8 cellular contexts compared by ENCODE assay signal in genomic region chrX:48573690-48574269, GRCh38. TPM values are rescaled to one million over a fixed set of nuclear protein-coding genes. Genes with fewer than 3 reads are reported as not detected.
DNase-seq lines count a peak whose midpoint lies in the region; ATAC-seq, FAIRE-seq and TF ChIP-seq lines count a peak whose summit lies in the region.

No MANE protein-coding gene starts in this region.

- peaks cover 39% of the 10 kb centered on the region for H3K4me1 Mint-ChIP-seq in activated CD4-positive, alpha-beta memory T cell treated with anti-CD3 and anti-CD28 coated beads, Interleukin-2, amount 10 ng/mL, durations not matched to agents 7 days and 5 days

- WGBS in neuronal stem cell (ENCODE audit: extremely low coverage in 2 of 2, insufficient read length in 2 of 2, insufficient replicate concordance in 1 of 2), 2 donors, result no CpG with 5 or more reads among the region's 19 CpGs

- peaks cover 3% of the 10 kb centered on the region for H3K79me1 ChIP-seq in neuronal stem cell (ENCODE audit: low read depth, low read length)

- H3K18ac ChIP-seq in neuronal stem cell (ENCODE audit: low read length), result no peak overlapping the region

- DNase-seq in NCI-H1436 treated with DMSO at 0.1 percent for 48 hours (lab: John Stamatoyannopoulos, UW) (peak; percentile 48), fibroblast of mammary gland (ENCODE audit: low read depth) (no peak), neuronal stem cell (ENCODE audit: low spot score) (peak; percentile 1), urothelium cell line (ENCODE audit: low spot score) (no peak)
- no peak for DNase-seq in activated CD4-positive, alpha-beta memory T cell treated with anti-CD3 and anti-CD28 coated beads, Interleukin-2, amount 10 ng/mL, durations not matched to agents 7 days and 5 days

- H3K27ac ChIP-seq in neuronal stem cell (replicated peaks; ENCODE audit: low read length), result peak overlapping the region; percentile 35

- peak overlapping the region; percentile 99 for H3K27ac Mint-ChIP-seq in activated CD4-positive, alpha-beta memory T cell treated with anti-CD3 and anti-CD28 coated beads, Interleukin-2, amount 10 ng/mL, durations not matched to agents 7 days and 5 days

- FAIRE-seq in urothelium cell line (lab: Jason Lieb, UNC), result no peak

- no peak overlapping the region for H3K14ac ChIP-seq in neuronal stem cell (ENCODE audit: low read length)

- H3K27me3 Mint-ChIP-seq in activated CD4-positive, alpha-beta memory T cell treated with anti-CD3 and anti-CD28 coated beads, Interleukin-2, amount 10 ng/mL, durations not matched to agents 7 days and 5 days, result no peaks in the 10 kb centered on the region

- H3K4me3 Mint-ChIP-seq in activated CD4-positive, alpha-beta memory T cell treated with anti-CD3 and anti-CD28 coated beads, Interleukin-2, amount 10 ng/mL, durations not matched to agents 7 days and 5 days, result peak overlapping the region; percentile 98

- H2BK120ac ChIP-seq in neuronal stem cell (ENCODE audit: low read depth, low read length), result no peak overlapping the region

- no peak overlapping the region for H3K4ac ChIP-seq in neuronal stem cell (ENCODE audit: low read length)

- CTCF ChIA-PET in activated CD4-positive, alpha-beta memory T cell treated with anti-CD3 and anti-CD28 coated beads, Interleukin-2, amount 10 ng/mL, durations not matched to agents 7 days and 5 days (lab: Charles Lee), result interaction anchor here (0.5 to 2.5 kb wide), 5 partner anchors 35 to 372 kb away, joined by 3 to 17 read pairs (median 3); partner anchors contain the start of genes EBP and TBC1D25

- peak overlapping the region; percentile 54 for H2AFZ ChIP-seq in neuronal stem cell (ENCODE audit: low read length)

- H2BK5ac ChIP-seq in neuronal stem cell (ENCODE audit: low read length), result no peak overlapping the region

- H2BK15ac ChIP-seq in neuronal stem cell (ENCODE audit: low read length), result no peak overlapping the region

- no peaks in the 10 kb centered on the region for H3K27me3 ChIP-seq in neuronal stem cell (ENCODE audit: control insufficient read depth in 3 of 3, insufficient read depth in 3 of 3, low read depth in 1 of 3, low read length in 3 of 3)

- peaks cover 8 to 9% of the 10 kb centered on the region in 2 donors for H3K4me1 ChIP-seq in neuronal stem cell (ENCODE audit: control insufficient read depth in 2 of 2, insufficient read depth in 1 of 2, low read depth in 1 of 2, low read length in 2 of 2)

- no peak for TF ChIP-seq CTCF in fibroblast of mammary gland (conservative IDR thresholded peaks at IDR 0.05; ENCODE audit: control insufficient read depth, insufficient read depth, low read depth, low read length)

- POLR2A ChIA-PET in activated CD4-positive, alpha-beta memory T cell treated with anti-CD3 and anti-CD28 coated beads, Interleukin-2, amount 10 ng/mL, durations not matched to agents 7 days and 5 days (lab: Charles Lee), result interaction anchor here (0.7 to 3.1 kb wide), 27 partner anchors 10 to 1429 kb away, joined by 3 to 50 read pairs (median 5); partner anchors contain the start of genes EBP, FTSJ1, GRIPAP1 and HDAC6

- H3K23ac ChIP-seq in neuronal stem cell (ENCODE audit: low read depth, low read length, poor library complexity), result no peak overlapping the region

- no peaks in the 10 kb centered on the region for H3K9me3 ChIP-seq in neuronal stem cell (replicated peaks in 1 of 2; ENCODE audit: control insufficient read depth in 2 of 2, insufficient read depth in 1 of 2, low read depth in 1 of 2, low read length in 2 of 2)

- peaks cover 21 to 38% of the 10 kb centered on the region in 2 donors for H3K36me3 ChIP-seq in neuronal stem cell (replicated peaks in 1 of 2; ENCODE audit: control insufficient read depth in 2 of 2, insufficient read depth in 2 of 2, low read length in 2 of 2)

- H3K4me3 ChIP-seq in fibroblast of mammary gland (ENCODE audit: control insufficient read depth, low read depth, low read length) (peak overlapping the region; percentile 74), neuronal stem cell (ENCODE audit: low read length in 2 of 2) (peak overlapping the region; percentile 78 to 87)

- ATAC-seq in GM18498 (IDR thresholded peaks at IDR 0.05; ENCODE audit: unreplicated experiment), result peak; percentile 21
- no peak for ATAC-seq in HG03039 (IDR thresholded peaks at IDR 0.05; ENCODE audit: unreplicated experiment)
- ATAC-seq in HG03457 (IDR thresholded peaks at IDR 0.05; ENCODE audit: unreplicated experiment), result no peak

- H3K36me3 Mint-ChIP-seq in activated CD4-positive, alpha-beta memory T cell treated with anti-CD3 and anti-CD28 coated beads, Interleukin-2, amount 10 ng/mL, durations not matched to agents 7 days and 5 days (ENCODE audit: low read depth), result peaks cover 44% of the 10 kb centered on the region

- H4K8ac ChIP-seq in neuronal stem cell (ENCODE audit: low read depth, low read length), result no peak overlapping the region

- H2AK5ac ChIP-seq in neuronal stem cell (ENCODE audit: low read depth, low read length), result no peak overlapping the region

- H3K9me3 Mint-ChIP-seq in activated CD4-positive, alpha-beta memory T cell treated with anti-CD3 and anti-CD28 coated beads, Interleukin-2, amount 10 ng/mL, durations not matched to agents 7 days and 5 days, result no peaks in the 10 kb centered on the region

- H2BK12ac ChIP-seq in neuronal stem cell (ENCODE audit: low read length), result no peak overlapping the region

- H3K9ac ChIP-seq in neuronal stem cell (ENCODE audit: low read depth, low read length, poor library complexity), result peak overlapping the region; percentile 60

- no peak overlapping the region for H4K91ac ChIP-seq in neuronal stem cell (ENCODE audit: low read depth, low read length, poor library complexity)

- peak overlapping the region; percentile 45 for H3K4me2 ChIP-seq in neuronal stem cell (ENCODE audit: insufficient read depth, low read length, poor library complexity, severe bottlenecking)

RNA-seq across cellular contexts. Expression of gene RBM3, which starts 0.5 kb away (rescaled TPM):
- total RNA-seq in activated CD4-positive, alpha-beta memory T cell treated with anti-CD3 and anti-CD28 coated beads, Interleukin-2, amount 10 ng/mL, durations not matched to agents 7 days and 5 days, result 100 to 1,000 TPM; 180 to 182 TPM
- polyA plus RNA-seq in neuronal stem cell (2013, experiment 1 of 2), result 153 TPM
- 164 TPM for polyA plus RNA-seq in neuronal stem cell (2013, experiment 2 of 2)

RNA-seq across cellular contexts. Expression of gene WDR13, which starts 23.5 kb away (rescaled TPM):
- total RNA-seq in activated CD4-positive, alpha-beta memory T cell treated with anti-CD3 and anti-CD28 coated beads, Interleukin-2, amount 10 ng/mL, durations not matched to agents 7 days and 5 days, result 10 to 100 TPM; 48.5 to 53.5 TPM
- 27.4 TPM for polyA plus RNA-seq in neuronal stem cell (2013, experiment 1 of 2)
- polyA plus RNA-seq in neuronal stem cell (2013, experiment 2 of 2), result 25.9 TPM

RNA-seq across cellular contexts. Expression of gene TBC1D25, which starts 34.3 kb away (rescaled TPM):
- total RNA-seq in activated CD4-positive, alpha-beta memory T cell treated with anti-CD3 and anti-CD28 coated beads, Interleukin-2, amount 10 ng/mL, durations not matched to agents 7 days and 5 days, result 10 to 100 TPM; 21.7 to 22.3 TPM
- polyA plus RNA-seq in neuronal stem cell (2013, experiment 1 of 2), result 5.8 TPM
- 5.4 TPM for polyA plus RNA-seq in neuronal stem cell (2013, experiment 2 of 2)

RNA-seq across cellular contexts. Expression of gene EBP, which starts 52.2 kb away (rescaled TPM):
- total RNA-seq in activated CD4-positive, alpha-beta memory T cell treated with anti-CD3 and anti-CD28 coated beads, Interleukin-2, amount 10 ng/mL, durations not matched to agents 7 days and 5 days, result 100 to 1,000 TPM; 446 to 461 TPM
- 106 TPM for polyA plus RNA-seq in neuronal stem cell (2013, experiment 1 of 2)
- 101 TPM for polyA plus RNA-seq in neuronal stem cell (2013, experiment 2 of 2)

Comparison
In these comparisons a context has a peak if more than half of its experiments do, and no peak if none do; other contexts are left out.
1. DNase-seq: peak in NCI-H1436 treated with DMSO at 0.1 percent for 48 hours (single experiment) and neuronal stem cell (single experiment); none in activated CD4-positive, alpha-beta memory T cell treated with anti-CD3 and anti-CD28 coated beads, Interleukin-2, amount 10 ng/mL, durations not matched to agents 7 days and 5 days (single experiment), fibroblast of mammary gland (single experiment) and urothelium cell line (single experiment).